In the genomic region with DNA sequence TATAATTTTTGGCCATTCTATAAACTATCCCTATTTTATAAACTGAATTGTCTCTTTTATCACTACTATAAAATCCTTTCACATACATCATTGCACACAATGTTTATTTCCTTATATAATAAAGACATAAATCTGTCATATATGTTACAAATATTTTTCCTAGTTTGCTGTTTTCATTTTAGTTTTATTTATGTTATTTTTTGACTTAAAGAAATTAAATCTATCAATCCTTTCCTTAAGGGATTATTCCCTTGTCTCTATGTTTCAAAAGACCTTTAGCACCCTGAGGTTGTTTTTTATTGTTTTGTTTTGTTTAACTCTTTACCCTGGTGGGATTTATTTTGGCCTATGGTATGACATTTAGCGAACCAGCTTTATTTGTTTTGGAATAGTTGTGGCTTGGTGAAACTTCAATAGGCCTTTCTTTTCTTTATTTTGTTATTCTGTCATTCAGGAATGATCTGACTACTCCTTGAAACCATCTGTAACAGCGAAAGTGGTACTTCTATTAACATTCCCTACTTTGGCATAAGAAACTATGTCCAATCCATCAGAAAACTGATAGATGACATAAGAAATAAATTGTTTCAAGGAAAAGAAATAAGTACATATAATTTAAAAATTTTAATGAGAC, we compare ENCODE assay signal across 15 cellular contexts.
A peak's percentile ranks its signal among the peaks of the same experiment; 100 is the strongest.
DNase-seq lines count a peak whose midpoint lies in the region; ATAC-seq and TF ChIP-seq lines count a peak whose summit lies in the region.
"Had no signal": no experiment of that assay in that cellular context is flagged by ENCODE, and none has a peak within 500 bp of the region (broad histone marks: within the 10 kb centered on the region; RNA-seq: fewer than 3 reads in every experiment).

No MANE protein-coding gene starts in this region.

- H3K36me3 Mint-ChIP-seq in type B pancreatic cell, result no peaks in the 10 kb centered on the region
- no peaks in the 10 kb centered on the region for H3K36me3 Mint-ChIP-seq in activated CD8-positive, alpha-beta T cell treated with anti-CD3 and anti-CD28 coated beads, Interleukin-2, amount 10 ng/mL, durations not matched to agents 7 days and 5 days (ENCODE audit: low read depth)

- no peak overlapping the region for H4K91ac ChIP-seq in trophoblast cell (ENCODE audit: low read depth, low read length)

- H2BK12ac ChIP-seq in trophoblast cell (ENCODE audit: low read length), result no peak overlapping the region

- no peak overlapping the region for H4K12ac ChIP-seq in trophoblast cell (ENCODE audit: low read depth, low read length)

- CTCF ChIA-PET in HEK293T (lab: Yijun Ruan, JAX), result no interaction called here
- CTCF ChIA-PET in activated CD8-positive, alpha-beta T cell treated with anti-CD3 and anti-CD28 coated beads, Interleukin-2, amount 10 ng/mL, durations not matched to agents 7 days and 5 days (lab: Charles Lee), result no interaction called here

- DNase-seq in HEK293T (ENCODE audit: extremely low spot score), result no peak
- DNase-seq in ascending aorta (ENCODE audit: low spot score in 2 of 2), result no peak
- DNase-seq in fibroblast of villous mesenchyme (ENCODE audit: low read depth), result peak; percentile 17
- DNase-seq in type B pancreatic cell (ENCODE audit: extremely low spot score, unreplicated experiment), result no peak
- DNase-seq in trophoblast cell, result no peak
- DNase-seq in activated CD8-positive, alpha-beta T cell treated with anti-CD3 and anti-CD28 coated beads, Interleukin-2, amount 10 ng/mL, durations not matched to agents 7 days and 5 days, result no peak
- DNase-seq: C1 segment of cervical spinal cord; CD4-positive, alpha-beta T cell; DMS79; GDM1; GOT3 had no signal

- no peaks in the 10 kb centered on the region for H3K36me3 ChIP-seq in ascending aorta
- no peaks in the 10 kb centered on the region for H3K36me3 ChIP-seq in trophoblast cell (ENCODE audit: control insufficient read depth in 1 of 2, insufficient read depth in 2 of 2, low read length in 2 of 2)
- H3K36me3 ChIP-seq: HAP-1 had no signal

- no peak overlapping the region for H3K18ac ChIP-seq in trophoblast cell (ENCODE audit: low read length)

- H3K27ac Mint-ChIP-seq in type B pancreatic cell, result no peak overlapping the region
- no peak overlapping the region for H3K27ac Mint-ChIP-seq in activated CD8-positive, alpha-beta T cell treated with anti-CD3 and anti-CD28 coated beads, Interleukin-2, amount 10 ng/mL, durations not matched to agents 7 days and 5 days
- H3K27ac Mint-ChIP-seq: B cell; CD4-positive, alpha-beta T cell had no signal

- ATAC-seq in HG03196 (IDR thresholded peaks at IDR 0.05; ENCODE audit: unreplicated experiment), result no peak
- ATAC-seq in activated CD8-positive, alpha-beta T cell treated with anti-CD3 and anti-CD28 coated beads, Interleukin-2, amount 10 ng/mL, durations not matched to agents 7 days and 5 days, result no peak

- no peak overlapping the region for H3K9ac ChIP-seq in trophoblast cell (ENCODE audit: low read length)

- H3K9me3 ChIP-seq in ascending aorta (no peaks in the 10 kb centered on the region), trophoblast cell (ENCODE audit: insufficient read depth, low read depth, low read length) (no peaks in the 10 kb centered on the region)
- H3K9me3 ChIP-seq: HAP-1 had no signal

- no peak overlapping the region for H3K23ac ChIP-seq in trophoblast cell (ENCODE audit: low read length)

- no peak overlapping the region for H4K8ac ChIP-seq in trophoblast cell (ENCODE audit: low read depth, low read length)

- H2AFZ ChIP-seq in trophoblast cell (ENCODE audit: insufficient read depth, low read length, poor library complexity), result no peak overlapping the region

- peaks cover 5% of the 10 kb centered on the region for H3K9me3 Mint-ChIP-seq in type B pancreatic cell
- no peaks in the 10 kb centered on the region for H3K9me3 Mint-ChIP-seq in activated CD8-positive, alpha-beta T cell treated with anti-CD3 and anti-CD28 coated beads, Interleukin-2, amount 10 ng/mL, durations not matched to agents 7 days and 5 days (ENCODE audit: insufficient read depth)

- peak overlapping the region; percentile 64 to 68 for H3K27ac ChIP-seq in ascending aorta
- H3K27ac ChIP-seq in trophoblast cell (ENCODE audit: low read depth, low read length), result no peak overlapping the region
- H3K27ac ChIP-seq: HL-60 had no signal

- no peak overlapping the region for H3K4me2 ChIP-seq in trophoblast cell (ENCODE audit: low read length)

- H3K79me2 ChIP-seq in trophoblast cell (ENCODE audit: control insufficient read depth, insufficient read depth, low read length, poor library complexity), result no peaks in the 10 kb centered on the region

- H3K4me1 Mint-ChIP-seq in type B pancreatic cell (ENCODE audit: unreplicated experiment), result no peaks in the 10 kb centered on the region
- no peaks in the 10 kb centered on the region for H3K4me1 Mint-ChIP-seq in activated CD8-positive, alpha-beta T cell treated with anti-CD3 and anti-CD28 coated beads, Interleukin-2, amount 10 ng/mL, durations not matched to agents 7 days and 5 days (ENCODE audit: low read depth)
- H3K4me1 Mint-ChIP-seq: B cell had no signal

- H3K4me3 ChIP-seq in ascending aorta (no peak overlapping the region), fibroblast of villous mesenchyme (ENCODE audit: low read depth, low read length) (no peak overlapping the region), trophoblast cell (ENCODE audit: low read depth, low read length) (no peak overlapping the region)
- H3K4me3 ChIP-seq: HAP-1 had no signal

- no peak overlapping the region for H3K4ac ChIP-seq in trophoblast cell (ENCODE audit: low read depth, low read length)

- no peak overlapping the region for H2BK120ac ChIP-seq in trophoblast cell (ENCODE audit: insufficient read depth, low read length, poor library complexity)

- WGBS in trophoblast cell (ENCODE audit: extremely low coverage, insufficient coverage, insufficient read length), result no CpG with 5 or more reads among the region's 2 CpGs

- intact Hi-C loops in ascending aorta (cut with DNase I), result loop anchor here (5.0 kb wide), 2 partner anchors 120 to 260 kb away; a partner anchor contains a TSS

- no peak overlapping the region for H3K4me3 Mint-ChIP-seq in type B pancreatic cell
- H3K4me3 Mint-ChIP-seq in activated CD8-positive, alpha-beta T cell treated with anti-CD3 and anti-CD28 coated beads, Interleukin-2, amount 10 ng/mL, durations not matched to agents 7 days and 5 days, result no peak overlapping the region
- H3K4me3 Mint-ChIP-seq: B cell; CD4-positive, alpha-beta T cell had no signal

- peaks cover 3% of the 10 kb centered on the region for H3K27me3 Mint-ChIP-seq in type B pancreatic cell
- peaks cover 4% of the 10 kb centered on the region for H3K27me3 Mint-ChIP-seq in activated CD8-positive, alpha-beta T cell treated with anti-CD3 and anti-CD28 coated beads, Interleukin-2, amount 10 ng/mL, durations not matched to agents 7 days and 5 days (ENCODE audit: low read depth)

- no peak overlapping the region for H3K14ac ChIP-seq in trophoblast cell (ENCODE audit: low read length)

- POLR2A ChIA-PET in HEK293T (lab: Yijun Ruan, JAX), result no interaction called here
- POLR2A ChIA-PET in activated CD8-positive, alpha-beta T cell treated with anti-CD3 and anti-CD28 coated beads, Interleukin-2, amount 10 ng/mL, durations not matched to agents 7 days and 5 days (lab: Charles Lee), result no interaction called here

- no peak overlapping the region for H2BK5ac ChIP-seq in trophoblast cell (ENCODE audit: low read depth, low read length, poor library complexity)

- H3K4me1 ChIP-seq in ascending aorta (peaks cover 0 to 7% of the 10 kb centered on the region in 2 donors), trophoblast cell (ENCODE audit: control insufficient read depth in 1 of 2, insufficient read depth in 2 of 2, low read length in 2 of 2) (no peaks in the 10 kb centered on the region)

- H3K27me3 ChIP-seq in ascending aorta, result no peaks in the 10 kb centered on the region
- H3K27me3 ChIP-seq in trophoblast cell (ENCODE audit: insufficient read depth, low read length), result no peaks in the 10 kb centered on the region

- TF ChIP-seq CTCF in ascending aorta (IDR thresholded peaks at IDR 0.05) (no peak), fibroblast of villous mesenchyme (IDR thresholded peaks at IDR 0.05; ENCODE audit: insufficient read depth, low read depth, low read length) (no peak), type B pancreatic cell (conservative IDR thresholded peaks at IDR 0.05) (no peak)

- H3K79me1 ChIP-seq in trophoblast cell (ENCODE audit: low read length), result no peaks in the 10 kb centered on the region

- H2AK5ac ChIP-seq in trophoblast cell (ENCODE audit: low read length), result no peak overlapping the region

TF ChIP-seq in HEK293T, 16 proteins besides CTCF, POLR2A, EP300 and RAD21:
- TF ChIP-seq CTBP1 (IDR thresholded peaks at IDR 0.05; ENCODE audit: borderline replicate concordance) (peak; percentile 68; the same call in 1 of the 2 replicates), ZNF384 (IDR thresholded peaks at IDR 0.05) (no peak)
- TF ChIP-seq, protein P1, sequence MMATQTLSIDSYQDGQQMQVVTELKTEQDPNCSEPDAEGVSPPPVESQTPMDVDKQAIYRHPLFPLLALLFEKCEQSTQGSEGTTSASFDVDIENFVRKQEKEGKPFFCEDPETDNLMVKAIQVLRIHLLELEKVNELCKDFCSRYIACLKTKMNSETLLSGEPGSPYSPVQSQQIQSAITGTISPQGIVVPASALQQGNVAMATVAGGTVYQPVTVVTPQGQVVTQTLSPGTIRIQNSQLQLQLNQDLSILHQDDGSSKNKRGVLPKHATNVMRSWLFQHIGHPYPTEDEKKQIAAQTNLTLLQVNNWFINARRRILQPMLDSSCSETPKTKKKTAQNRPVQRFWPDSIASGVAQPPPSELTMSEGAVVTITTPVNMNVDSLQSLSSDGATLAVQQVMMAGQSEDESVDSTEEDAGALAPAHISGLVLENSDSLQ (IDR thresholded peaks at IDR 0.05), result peak; percentile 77
